In the genomic region with DNA sequence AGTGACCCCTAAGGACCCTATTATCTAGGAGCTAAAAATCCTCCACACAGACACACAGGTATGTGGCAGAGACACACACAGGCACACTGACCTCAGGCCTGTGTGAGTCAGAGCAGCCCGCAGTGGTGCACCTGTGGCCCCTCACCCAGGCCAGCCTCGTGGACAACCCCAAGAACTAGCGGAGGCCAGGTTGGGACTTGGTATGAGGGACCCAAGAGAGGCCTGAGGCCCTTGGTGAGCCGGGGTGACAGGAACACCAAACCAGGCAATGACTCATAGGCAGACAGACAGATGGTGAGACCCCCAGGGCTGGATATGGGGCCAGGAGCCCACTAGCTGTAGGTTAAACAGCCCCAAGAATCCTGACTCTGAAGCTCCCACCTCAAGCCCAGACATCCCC, we compare ENCODE assay signal across 19 cellular contexts. TPM values are rescaled to one million over a fixed set of nuclear protein-coding genes. Genes with fewer than 3 reads are reported as not detected.
DNase-seq lines count a peak whose midpoint lies in the region; ATAC-seq and TF ChIP-seq lines count a peak whose summit lies in the region.
"Had no signal": no experiment of that assay in that cellular context is flagged by ENCODE, and none has a peak within 500 bp of the region (broad histone marks: within the 10 kb centered on the region; RNA-seq: fewer than 3 reads in every experiment).

No MANE protein-coding gene starts in this region.

- H3K4me1 Mint-ChIP-seq in activated naive CD8-positive, alpha-beta T cell treated with anti-CD3 and anti-CD28 coated beads, Interleukin-2, amount 10 ng/mL, durations not matched to agents 7 days and 5 days: peaks cover 42% of the 10 kb centered on the region
- H3K4me1 Mint-ChIP-seq in activated naive CD8-positive, alpha-beta T cell treated with anti-CD3 and anti-CD28 coated beads for 36 hours: peaks cover 13% of the 10 kb centered on the region
- H3K4me1 Mint-ChIP-seq in activated T-helper 1 cell treated with anti-CD3 and anti-CD28 coated beads, Interleukin-12 subunit alpha, Interleukin-12 subunit beta, Interleukin-2, Interleukin-4 antibody, amounts not matched to agents 30 ng/mL and 10 ng/mL and 1 ng/mL, durations not matched to agents 14 hours and 24 hours and 36 hours (ENCODE audit: low read depth): peaks cover 66% of the 10 kb centered on the region

- no peaks in the 10 kb centered on the region for H3K27me3 Mint-ChIP-seq in activated naive CD8-positive, alpha-beta T cell treated with anti-CD3 and anti-CD28 coated beads, Interleukin-2, amount 10 ng/mL, durations not matched to agents 7 days and 5 days
- H3K27me3 Mint-ChIP-seq in activated naive CD8-positive, alpha-beta T cell treated with anti-CD3 and anti-CD28 coated beads for 36 hours: no peaks in the 10 kb centered on the region
- H3K27me3 Mint-ChIP-seq in activated T-helper 1 cell treated with anti-CD3 and anti-CD28 coated beads, Interleukin-12 subunit alpha, Interleukin-12 subunit beta, Interleukin-2, Interleukin-4 antibody, amounts not matched to agents 30 ng/mL and 10 ng/mL and 1 ng/mL, durations not matched to agents 14 hours and 24 hours and 36 hours (ENCODE audit: insufficient read depth): no peaks in the 10 kb centered on the region
- H3K27me3 Mint-ChIP-seq: CD4-positive, alpha-beta memory T cell had no signal

- H3K4me3 ChIP-seq in NB4 (ENCODE audit: low read depth, low read length) (no peak overlapping the region), osteoblast (ENCODE audit: insufficient read depth, low read length) (no peak overlapping the region), heart right ventricle (no peak overlapping the region)
- H3K4me3 ChIP-seq: HAP-1, SJCRH30 had no signal

- no peaks in the 10 kb centered on the region for H3K9me3 ChIP-seq in osteoblast (ENCODE audit: low read depth, low read length)
- no peaks in the 10 kb centered on the region for H3K9me3 ChIP-seq in heart right ventricle
- H3K9me3 ChIP-seq: HAP-1, SJCRH30 had no signal

- peak overlapping the region; percentile 81 for H3K27ac Mint-ChIP-seq in activated naive CD8-positive, alpha-beta T cell treated with anti-CD3 and anti-CD28 coated beads, Interleukin-2, amount 10 ng/mL, durations not matched to agents 7 days and 5 days
- no peak overlapping the region for H3K27ac Mint-ChIP-seq in activated naive CD8-positive, alpha-beta T cell treated with anti-CD3 and anti-CD28 coated beads for 36 hours
- H3K27ac Mint-ChIP-seq in activated T-helper 1 cell treated with anti-CD3 and anti-CD28 coated beads, Interleukin-12 subunit alpha, Interleukin-12 subunit beta, Interleukin-2, Interleukin-4 antibody, amounts not matched to agents 30 ng/mL and 10 ng/mL and 1 ng/mL, durations not matched to agents 14 hours and 24 hours and 36 hours: peak overlapping the region; percentile 67
- H3K27ac Mint-ChIP-seq: IgD-negative memory B cell had no signal

- no peak for TF ChIP-seq POLR2A in NB4 (IDR thresholded peaks at IDR 0.05; ENCODE audit: extremely low read depth, insufficient read length)

- H3K9me3 Mint-ChIP-seq in activated naive CD8-positive, alpha-beta T cell treated with anti-CD3 and anti-CD28 coated beads, Interleukin-2, amount 10 ng/mL, durations not matched to agents 7 days and 5 days: no peaks in the 10 kb centered on the region
- H3K9me3 Mint-ChIP-seq in activated naive CD8-positive, alpha-beta T cell treated with anti-CD3 and anti-CD28 coated beads for 36 hours: no peaks in the 10 kb centered on the region
- H3K9me3 Mint-ChIP-seq in activated T-helper 1 cell treated with anti-CD3 and anti-CD28 coated beads, Interleukin-12 subunit alpha, Interleukin-12 subunit beta, Interleukin-2, Interleukin-4 antibody, amounts not matched to agents 30 ng/mL and 10 ng/mL and 1 ng/mL, durations not matched to agents 14 hours and 24 hours and 36 hours: no peaks in the 10 kb centered on the region
- H3K9me3 Mint-ChIP-seq: CD4-positive, alpha-beta memory T cell; IgD-negative memory B cell had no signal

- H4K20me1 ChIP-seq in osteoblast (ENCODE audit: insufficient read depth, low read length): peaks cover 8% of the 10 kb centered on the region

- TF ChIP-seq CTCF in NB4 (IDR thresholded peaks at IDR 0.05; ENCODE audit: low read depth, low read length) (no peak), osteoblast (IDR thresholded peaks at IDR 0.05; ENCODE audit: extremely low read depth, low read depth, low read length) (no peak), heart right ventricle (IDR thresholded peaks at IDR 0.05) (no peak)

- H3K36me3 Mint-ChIP-seq in activated naive CD8-positive, alpha-beta T cell treated with anti-CD3 and anti-CD28 coated beads, Interleukin-2, amount 10 ng/mL, durations not matched to agents 7 days and 5 days: peaks cover 18% of the 10 kb centered on the region
- H3K36me3 Mint-ChIP-seq in activated naive CD8-positive, alpha-beta T cell treated with anti-CD3 and anti-CD28 coated beads for 36 hours: no peaks in the 10 kb centered on the region
- peaks cover 7% of the 10 kb centered on the region for H3K36me3 Mint-ChIP-seq in activated T-helper 1 cell treated with anti-CD3 and anti-CD28 coated beads, Interleukin-12 subunit alpha, Interleukin-12 subunit beta, Interleukin-2, Interleukin-4 antibody, amounts not matched to agents 30 ng/mL and 10 ng/mL and 1 ng/mL, durations not matched to agents 14 hours and 24 hours and 36 hours (ENCODE audit: low read depth)
- H3K36me3 Mint-ChIP-seq: IgD-negative memory B cell had no signal

- H3K36me3 ChIP-seq in osteoblast (ENCODE audit: insufficient read depth, low read length): no peaks in the 10 kb centered on the region
- H3K36me3 ChIP-seq in heart right ventricle: peaks cover 0 to 32% (median 15%) of the 10 kb centered on the region in 9 donors
- H3K36me3 ChIP-seq: SJCRH30 had no signal

- H3K27ac ChIP-seq in osteoblast (ENCODE audit: low read depth, low read length): no peak overlapping the region
- peak overlapping the region in 1 of 10 donors; percentile 31 for H3K27ac ChIP-seq in heart right ventricle
- H3K27ac ChIP-seq: SJCRH30 had no signal

- intact Hi-C loops in activated T-helper 1 cell treated with anti-CD3 and anti-CD28 coated beads, Interleukin-12 subunit alpha, Interleukin-12 subunit beta, Interleukin-2, Interleukin-4 antibody, amounts not matched to agents 30 ng/mL and 10 ng/mL and 1 ng/mL, durations not matched to agents 14 hours and 24 hours and 36 hours (cut with micrococcal nuclease): no loop called here
- intact Hi-C loops in heart right ventricle (cut with DNase I): loop anchor here in 1 of 10 donors (10.0 kb wide), 1 partner anchor 71 kb away; a partner anchor contains a TSS

- WGBS in heart right ventricle, 2 donors: 92% methylated on average over 4 of the region's 4 CpGs

- H3K4me2 ChIP-seq in osteoblast (ENCODE audit: insufficient read depth, low read length): no peak overlapping the region

- H3K27me3 ChIP-seq in osteoblast (ENCODE audit: insufficient read depth, low read length) (no peaks in the 10 kb centered on the region), heart right ventricle (no peaks in the 10 kb centered on the region)
- H3K27me3 ChIP-seq: SJCRH30 had no signal

- peak; percentile 34 for DNase-seq in activated naive CD8-positive, alpha-beta T cell treated with anti-CD3 and anti-CD28 coated beads, Interleukin-2, amount 10 ng/mL, durations not matched to agents 7 days and 5 days
- no peak for DNase-seq in activated naive CD8-positive, alpha-beta T cell treated with anti-CD3 and anti-CD28 coated beads for 36 hours
- DNase-seq in NB4 (ENCODE audit: low read depth) (peak; percentile 35), osteoblast (ENCODE audit: insufficient read length, low spot score, missing footprints) (peak; percentile 60), occipital lobe (lab: John Stamatoyannopoulos, UW) (no peak), heart right ventricle (no peak)
- no peak for DNase-seq in activated T-helper 1 cell treated with anti-CD3 and anti-CD28 coated beads, Interleukin-12 subunit alpha, Interleukin-12 subunit beta, Interleukin-2, Interleukin-4 antibody, amounts not matched to agents 30 ng/mL and 10 ng/mL and 1 ng/mL, durations not matched to agents 14 hours and 24 hours and 36 hours (ENCODE audit: low spot score)
- DNase-seq: Calu3, DMS53, NCI-H1417, NCI-H187 treated with DMSO at 0.1 percent for 48 hours, NCI-H446, NCI-H69, RPMI8226, SJCRH30 had no signal

- no peak for ATAC-seq in activated naive CD8-positive, alpha-beta T cell treated with anti-CD3 and anti-CD28 coated beads, Interleukin-2, amount 10 ng/mL, durations not matched to agents 7 days and 5 days (ENCODE audit: low read depth)
- ATAC-seq in GM18858 (IDR thresholded peaks at IDR 0.05; ENCODE audit: unreplicated experiment) (no peak), heart right ventricle (no peak)

- H3K79me2 ChIP-seq in osteoblast (ENCODE audit: insufficient read depth, low read length): no peaks in the 10 kb centered on the region

- POLR2A ChIA-PET in activated naive CD8-positive, alpha-beta T cell treated with anti-CD3 and anti-CD28 coated beads, Interleukin-2, amount 10 ng/mL, durations not matched to agents 7 days and 5 days (lab: Charles Lee): interaction anchor here (0.8 to 2.1 kb wide), 10 partner anchors 15 to 236 kb away, joined by 3 to 13 read pairs (median 4); a partner anchor contains a TSS

- H3K4me1 ChIP-seq in osteoblast (ENCODE audit: insufficient read depth, low read length): peaks cover 31% of the 10 kb centered on the region
- H3K4me1 ChIP-seq in heart right ventricle: peaks cover 0 to 52% (median 8%) of the 10 kb centered on the region in 9 donors

- peak overlapping the region; percentile 66 for H3K4me3 Mint-ChIP-seq in activated naive CD8-positive, alpha-beta T cell treated with anti-CD3 and anti-CD28 coated beads, Interleukin-2, amount 10 ng/mL, durations not matched to agents 7 days and 5 days
- no peak overlapping the region for H3K4me3 Mint-ChIP-seq in activated naive CD8-positive, alpha-beta T cell treated with anti-CD3 and anti-CD28 coated beads for 36 hours
- peak overlapping the region; percentile 37 for H3K4me3 Mint-ChIP-seq in activated T-helper 1 cell treated with anti-CD3 and anti-CD28 coated beads, Interleukin-12 subunit alpha, Interleukin-12 subunit beta, Interleukin-2, Interleukin-4 antibody, amounts not matched to agents 30 ng/mL and 10 ng/mL and 1 ng/mL, durations not matched to agents 14 hours and 24 hours and 36 hours
- H3K4me3 Mint-ChIP-seq: CD4-positive, alpha-beta memory T cell; IgD-negative memory B cell had no signal

- H2AFZ ChIP-seq in osteoblast (ENCODE audit: low read length): no peak overlapping the region

RNA-seq across cellular contexts. Expression of a gene that starts 6.0 kb away (rescaled TPM):
- 10 to 100 TPM; 24.2 to 27.5 TPM for total RNA-seq in activated naive CD8-positive, alpha-beta T cell treated with anti-CD3 and anti-CD28 coated beads, Interleukin-2, amount 10 ng/mL, durations not matched to agents 7 days and 5 days
- total RNA-seq in activated naive CD8-positive, alpha-beta T cell treated with anti-CD3 and anti-CD28 coated beads for 36 hours: 1 to 10 TPM; 2.8 to 3.5 TPM
- 5.6 and 8.8 TPM in 2 replicates for total RNA-seq in activated T-helper 1 cell treated with anti-CD3 and anti-CD28 coated beads, Interleukin-12 subunit alpha, Interleukin-12 subunit beta, Interleukin-2, Interleukin-4 antibody, amounts not matched to agents 30 ng/mL and 10 ng/mL and 1 ng/mL, durations not matched to agents 14 hours and 24 hours and 36 hours
- total RNA-seq in osteoblast: 5.3 and 5.8 TPM in 2 replicates
- 2.7 TPM for total RNA-seq in occipital lobe
- total RNA-seq in heart right ventricle: 1 to 10 TPM; 2.8 to 7.9 (median 5.4) TPM
- 10 to 100 TPM; 13.9 to 14.7 TPM for polyA plus RNA-seq in heart right ventricle

RNA-seq across cellular contexts. Expression of a gene that starts 16.7 kb away (rescaled TPM):
- total RNA-seq in activated naive CD8-positive, alpha-beta T cell treated with anti-CD3 and anti-CD28 coated beads, Interleukin-2, amount 10 ng/mL, durations not matched to agents 7 days and 5 days: 100 to 1,000 TPM; 125 to 142 TPM
- total RNA-seq in activated naive CD8-positive, alpha-beta T cell treated with anti-CD3 and anti-CD28 coated beads for 36 hours: 10 to 100 TPM; 47.9 to 50.7 TPM
- total RNA-seq in activated T-helper 1 cell treated with anti-CD3 and anti-CD28 coated beads, Interleukin-12 subunit alpha, Interleukin-12 subunit beta, Interleukin-2, Interleukin-4 antibody, amounts not matched to agents 30 ng/mL and 10 ng/mL and 1 ng/mL, durations not matched to agents 14 hours and 24 hours and 36 hours: 76.7 and 78.3 TPM in 2 replicates
- not detected in 2 replicates for total RNA-seq in osteoblast
- total RNA-seq in occipital lobe: 0.31 TPM
- 1 to 10 TPM in 1 of 10 donors, under 1 TPM in 7, not detected in 2; 0.20 to 2.8 (median 0.44) TPM for total RNA-seq in heart right ventricle
- under 1 TPM in 1 of 2 donors, not detected in 1; 0.22 TPM for polyA plus RNA-seq in heart right ventricle
- total RNA-seq: Calu3, SJCRH30 had no signal

RNA-seq across cellular contexts. Expression of a gene that starts 36.8 kb away (rescaled TPM):
- 100 to 1,000 TPM; 508 to 564 TPM for total RNA-seq in activated naive CD8-positive, alpha-beta T cell treated with anti-CD3 and anti-CD28 coated beads, Interleukin-2, amount 10 ng/mL, durations not matched to agents 7 days and 5 days
- 100 to 1,000 TPM; 282 to 288 TPM for total RNA-seq in activated naive CD8-positive, alpha-beta T cell treated with anti-CD3 and anti-CD28 coated beads for 36 hours
- total RNA-seq in activated T-helper 1 cell treated with anti-CD3 and anti-CD28 coated beads, Interleukin-12 subunit alpha, Interleukin-12 subunit beta, Interleukin-2, Interleukin-4 antibody, amounts not matched to agents 30 ng/mL and 10 ng/mL and 1 ng/mL, durations not matched to agents 14 hours and 24 hours and 36 hours: 450 and 455 TPM in 2 replicates
- 3.2 and 3.3 TPM in 2 replicates for total RNA-seq in osteoblast
- not detected for total RNA-seq in occipital lobe
- 1 to 10 TPM in 3 of 10 donors, under 1 TPM in 7; 0.17 to 8.8 (median 0.55) TPM for total RNA-seq in heart right ventricle
- under 1 TPM; 0.45 to 0.51 TPM for polyA plus RNA-seq in heart right ventricle
- polyA plus RNA-seq: CD4-positive, alpha-beta memory T cell; IgD-negative memory B cell had no signal

RNA-seq across cellular contexts. Expression of a gene that starts 43.4 kb away (rescaled TPM):
- 10 to 100 TPM; 54.0 to 54.2 TPM for total RNA-seq in activated naive CD8-positive, alpha-beta T cell treated with anti-CD3 and anti-CD28 coated beads, Interleukin-2, amount 10 ng/mL, durations not matched to agents 7 days and 5 days
- 10 to 100 TPM; 13.0 to 14.4 TPM for total RNA-seq in activated naive CD8-positive, alpha-beta T cell treated with anti-CD3 and anti-CD28 coated beads for 36 hours
- total RNA-seq in activated T-helper 1 cell treated with anti-CD3 and anti-CD28 coated beads, Interleukin-12 subunit alpha, Interleukin-12 subunit beta, Interleukin-2, Interleukin-4 antibody, amounts not matched to agents 30 ng/mL and 10 ng/mL and 1 ng/mL, durations not matched to agents 14 hours and 24 hours and 36 hours: 17.3 and 24.9 TPM in 2 replicates
- total RNA-seq in osteoblast: 30.6 and 32.9 TPM in 2 replicates
- total RNA-seq in occipital lobe: 10.0 TPM
- 1 to 10 TPM; 3.2 to 7.5 (median 5.6) TPM for total RNA-seq in heart right ventricle
- 1 to 10 TPM; 6.9 to 9.5 TPM for polyA plus RNA-seq in heart right ventricle

Comparison
In these comparisons a context has a peak if more than half of its experiments do, and no peak if none do; other contexts are left out.
1. DNase-seq: peak in activated naive CD8-positive, alpha-beta T cell treated with anti-CD3 and anti-CD28 coated beads, Interleukin-2, amount 10 ng/mL, durations not matched to agents 7 days and 5 days (single experiment), NB4 (single experiment) and osteoblast (single experiment); none in activated naive CD8-positive, alpha-beta T cell treated with anti-CD3 and anti-CD28 coated beads for 36 hours (single experiment), activated T-helper 1 cell treated with anti-CD3 and anti-CD28 coated beads, Interleukin-12 subunit alpha, Interleukin-12 subunit beta, Interleukin-2, Interleukin-4 antibody, amounts not matched to agents 30 ng/mL and 10 ng/mL and 1 ng/mL, durations not matched to agents 14 hours and 24 hours and 36 hours (single experiment), occipital lobe (single experiment) and heart right ventricle (0 of 2).
2. RNA of a gene that starts 16.7 kb away (total RNA-seq): 125 to 142 TPM in activated naive CD8-positive, alpha-beta T cell treated with anti-CD3 and anti-CD28 coated beads, Interleukin-2, amount 10 ng/mL, durations not matched to agents 7 days and 5 days, 76.7 to 78.3 TPM in activated T-helper 1 cell treated with anti-CD3 and anti-CD28 coated beads, Interleukin-12 subunit alpha, Interleukin-12 subunit beta, Interleukin-2, Interleukin-4 antibody, amounts not matched to agents 30 ng/mL and 10 ng/mL and 1 ng/mL, durations not matched to agents 14 hours and 24 hours and 36 hours and 47.9 to 50.7 TPM in activated naive CD8-positive, alpha-beta T cell treated with anti-CD3 and anti-CD28 coated beads for 36 hours; 0.20 to 2.8 TPM in heart right ventricle, 0.31 TPM in occipital lobe (single experiment) and not detected in osteoblast; every median in the first group is over 10 times any median in the second.
3. RNA of a gene that starts 36.8 kb away (total RNA-seq): 508 to 564 TPM in activated naive CD8-positive, alpha-beta T cell treated with anti-CD3 and anti-CD28 coated beads, Interleukin-2, amount 10 ng/mL, durations not matched to agents 7 days and 5 days, 450 to 455 TPM in activated T-helper 1 cell treated with anti-CD3 and anti-CD28 coated beads, Interleukin-12 subunit alpha, Interleukin-12 subunit beta, Interleukin-2, Interleukin-4 antibody, amounts not matched to agents 30 ng/mL and 10 ng/mL and 1 ng/mL, durations not matched to agents 14 hours and 24 hours and 36 hours and 282 to 288 TPM in activated naive CD8-positive, alpha-beta T cell treated with anti-CD3 and anti-CD28 coated beads for 36 hours; 3.2 to 3.3 TPM in osteoblast, 0.17 to 8.8 TPM in heart right ventricle and not detected in occipital lobe (single experiment); every median in the first group is over 10 times any median in the second.